26 cellular contexts compared by ENCODE assay signal in the genomic region with DNA sequence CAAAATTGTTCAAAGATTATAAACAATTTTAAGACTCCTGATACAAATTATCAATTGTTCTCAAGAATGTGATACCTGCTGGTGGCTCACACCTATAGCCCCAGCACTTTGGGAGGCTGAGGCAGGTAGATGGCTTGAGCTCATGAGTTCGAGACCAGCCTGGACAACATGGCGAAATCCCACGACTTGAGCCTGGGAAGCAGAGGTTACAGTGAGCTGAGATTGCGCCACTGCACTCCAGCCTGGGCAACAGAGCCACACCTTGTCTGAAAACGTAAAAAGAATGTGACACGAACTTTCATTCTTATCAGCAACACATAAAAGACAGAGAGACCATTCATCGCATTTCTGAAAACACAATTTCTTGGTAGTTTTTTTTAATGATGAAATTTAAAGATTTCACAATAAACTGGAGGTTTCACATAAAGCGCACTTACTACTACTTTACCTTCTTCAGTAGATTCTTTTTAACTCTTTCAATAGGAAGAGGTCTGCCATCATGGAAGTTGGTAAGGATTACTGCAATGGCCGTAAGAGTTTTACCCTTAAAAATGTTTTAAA.
"Had no signal": no experiment of that assay in that cellular context is flagged by ENCODE, and none has a peak within 500 bp of the region (broad histone marks: within the 10 kb centered on the region; RNA-seq: fewer than 3 reads in every experiment).

No MANE protein-coding gene starts in this region.

- H3K27ac ChIP-seq: colonic mucosa, epithelial cell of prostate, esophagus squamous epithelium, gastrocnemius medialis, heart right ventricle, left lung, lower lobe of right lung had no signal

- H3K27me3 ChIP-seq: colonic mucosa, esophagus squamous epithelium, gastrocnemius medialis, heart right ventricle, left lung had no signal

- FAIRE-seq: endometrium, islet of Langerhans, keratinocyte had no signal

- H3K4me1 ChIP-seq: colonic mucosa, esophagus squamous epithelium, gastrocnemius medialis, heart right ventricle, left lung, lower lobe of right lung had no signal

- H3K36me3 ChIP-seq: colonic mucosa had no signal

- ATAC-seq: effector memory CD8-positive, alpha-beta T cell; esophagus mucosa; gastrocnemius medialis; heart right ventricle; left cardiac atrium; left lung; left ventricle myocardium superior; lower lobe of right lung; mucosa of descending colon had no signal

- DNase-seq: colonic mucosa; cortex of kidney; effector CD8-positive, alpha-beta T cell; effector memory CD8-positive, alpha-beta T cell; endodermal cell; erythroblast; esophagus squamous epithelium; foreskin fibroblast; foreskin melanocyte; gastrocnemius medialis; glutamatergic neuron; head of caudate nucleus; heart right ventricle; hippocampal formation; left cardiac atrium; left lung; left ventricle myocardium superior; lower lobe of right lung; mesenchymal stem cell; mucosa of descending colon; naive B cell had no signal

- H3K4me3 ChIP-seq: colonic mucosa, esophagus squamous epithelium, gastrocnemius medialis, heart right ventricle, left lung, lower lobe of right lung, mucosa of descending colon had no signal

- H3K9me3 ChIP-seq: colonic mucosa, esophagus squamous epithelium, gastrocnemius medialis, heart right ventricle, left lung, lower lobe of right lung, mucosa of descending colon had no signal
